ENCODE assay signal across 8 cellular contexts in the genomic region with DNA sequence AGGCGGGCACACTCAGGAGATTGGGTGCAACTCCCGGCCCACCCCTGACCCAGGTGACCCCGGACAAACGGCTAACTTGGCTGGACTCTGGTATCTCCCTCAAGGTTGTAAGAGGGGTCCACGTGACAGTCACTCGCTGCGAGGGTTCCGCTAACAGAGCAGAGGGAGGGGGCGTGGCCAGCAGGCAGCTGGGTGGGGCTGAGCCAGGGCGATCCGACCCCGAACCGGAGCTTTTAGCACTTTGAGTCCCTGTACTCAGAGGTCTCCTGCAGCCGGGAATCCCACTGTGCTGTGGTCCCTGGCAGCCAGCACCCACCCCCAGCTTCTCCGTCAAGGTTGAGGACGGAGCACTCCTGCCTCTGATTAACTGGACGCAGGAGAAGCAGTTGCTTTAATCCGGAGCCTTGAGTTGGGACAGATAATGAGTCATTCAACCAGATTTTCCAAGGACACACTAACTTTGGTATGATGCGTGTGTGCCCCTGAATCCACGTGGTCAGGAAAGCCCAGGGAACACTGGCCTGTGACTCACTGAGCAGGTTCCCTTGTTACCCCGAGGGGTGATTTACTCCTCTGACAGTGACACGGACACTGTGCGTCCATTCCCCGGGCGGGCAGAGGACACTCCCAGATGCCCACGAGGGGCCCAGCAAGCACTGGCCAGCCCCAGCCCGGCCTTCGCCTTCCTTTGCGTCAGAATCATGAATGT. TPM values are rescaled to one million over a fixed set of nuclear protein-coding genes. Genes with fewer than 3 reads are reported as not detected.
DNase-seq lines count a peak whose midpoint lies in the region; ATAC-seq and TF ChIP-seq lines count a peak whose summit lies in the region.

No MANE protein-coding gene starts in this region.

- H3K27me3 ChIP-seq in endodermal cell (ENCODE audit: control insufficient read depth, insufficient read depth, low read length, poor library complexity, severe bottlenecking), result no peaks in the 10 kb centered on the region

- no peaks in the 10 kb centered on the region; the same call in 1 of the 2 replicates for H3K9me3 ChIP-seq in ES-I3 (ENCODE audit: control insufficient read depth, insufficient read depth, low read length)
- H3K9me3 ChIP-seq in endodermal cell (ENCODE audit: control insufficient read depth, low read length), result peaks cover 18% of the 10 kb centered on the region

- H3K27ac ChIP-seq in endodermal cell (ENCODE audit: low read depth, low read length), result no peak overlapping the region

- no peaks in the 10 kb centered on the region for H3K36me3 ChIP-seq in ES-I3 (ENCODE audit: insufficient read depth, low read length)
- H3K36me3 ChIP-seq in endodermal cell (ENCODE audit: control insufficient read depth, insufficient read depth, low read length), result no peaks in the 10 kb centered on the region

- no peaks in the 10 kb centered on the region for H3K4me1 Mint-ChIP-seq in endodermal cell
- no peaks in the 10 kb centered on the region for H3K4me1 Mint-ChIP-seq in osteocyte (ENCODE audit: unreplicated experiment)

- H3K9me3 Mint-ChIP-seq in endodermal cell (peaks cover 21% of the 10 kb centered on the region), osteocyte (ENCODE audit: unreplicated experiment) (no peaks in the 10 kb centered on the region)

- ATAC-seq in omental fat pad (ENCODE audit: low FRiP score) (peak; percentile 51), HG02885 (IDR thresholded peaks at IDR 0.05; ENCODE audit: poor library complexity, unreplicated experiment) (no peak), HG03520 (IDR thresholded peaks at IDR 0.05; ENCODE audit: unreplicated experiment) (no peak)

- H3K4me3 Mint-ChIP-seq in endodermal cell, result no peak overlapping the region
- no peak overlapping the region for H3K4me3 Mint-ChIP-seq in osteocyte (ENCODE audit: unreplicated experiment)

- H3K4me1 ChIP-seq in ES-I3 (ENCODE audit: insufficient read depth, low read length), result no peaks in the 10 kb centered on the region
- no peaks in the 10 kb centered on the region for H3K4me1 ChIP-seq in endodermal cell (ENCODE audit: control insufficient read depth, insufficient read depth, low read length)

- H3K27ac Mint-ChIP-seq in endodermal cell (no peak overlapping the region), osteocyte (ENCODE audit: unreplicated experiment) (no peak overlapping the region)

- peak; percentile 52 for DNase-seq in NCI-H2107 treated with DMSO at 0.1 percent for 48 hours (lab: John Stamatoyannopoulos, UW; ENCODE audit: unreplicated experiment)
- peak; percentile 88 for DNase-seq in endodermal cell
- no peak for DNase-seq in omental fat pad (ENCODE audit: low spot score)
- DNase-seq in superior temporal gyrus (ENCODE audit: extremely low spot score), result no peak
- no peak for DNase-seq in osteocyte (ENCODE audit: extremely low spot score, unreplicated experiment)

- H3K27me3 Mint-ChIP-seq in endodermal cell (ENCODE audit: insufficient read depth) (peaks cover 12% of the 10 kb centered on the region), osteocyte (ENCODE audit: unreplicated experiment) (no peaks in the 10 kb centered on the region)

- H3K9ac ChIP-seq in ES-I3 (ENCODE audit: low read depth, low read length) (peak overlapping the region; percentile 41; the same call in 1 of the 2 replicates), endodermal cell (ENCODE audit: extremely low read depth, low read length, poor library complexity, severe bottlenecking) (no peak overlapping the region)

- no peak for TF ChIP-seq CTCF in endodermal cell (conservative IDR thresholded peaks at IDR 0.05)
- TF ChIP-seq CTCF in omental fat pad (IDR thresholded peaks at IDR 0.05), result no peak
- TF ChIP-seq CTCF in osteocyte (IDR thresholded peaks at IDR 0.05), result no peak

- 51 to 56% methylated on average over 20 to 29 of the region's 29 CpGs for WGBS in endodermal cell (ENCODE audit: insufficient coverage in 1 of 2, insufficient read length in 1 of 2), 2 experiments

- H3K36me3 Mint-ChIP-seq in endodermal cell (ENCODE audit: low read depth) (peaks cover 7% of the 10 kb centered on the region), osteocyte (ENCODE audit: unreplicated experiment) (no peaks in the 10 kb centered on the region)

- H3K4me3 ChIP-seq in endodermal cell (ENCODE audit: low read length), result no peak overlapping the region

RNA-seq across cellular contexts. Expression of gene TRPM2, which starts 16.8 kb away (rescaled TPM):
- 10 to 100 TPM in 1 of 2 donors, 1 to 10 TPM in 1; 1.6 to 12.5 TPM for total RNA-seq in endodermal cell
- 0.36 TPM for polyA plus RNA-seq in endodermal cell (2013, experiment 1 of 2)
- 0.33 TPM for polyA plus RNA-seq in endodermal cell (2013, experiment 2 of 2)
- total RNA-seq in omental fat pad, result 1 to 10 TPM; 3.9 to 9.3 (median 6.6) TPM
- total RNA-seq in osteocyte, result not detected in 2 replicates

RNA-seq across cellular contexts. Expression of gene CFAP410, which starts 31.0 kb away (rescaled TPM):
- total RNA-seq in endodermal cell, result 10 to 100 TPM; 33.1 to 35.7 TPM
- 18.8 TPM for polyA plus RNA-seq in endodermal cell (2013, experiment 1 of 2)
- polyA plus RNA-seq in endodermal cell (2013, experiment 2 of 2), result 17.7 TPM
- 10 to 100 TPM; 18.5 to 35.3 (median 23.6) TPM for total RNA-seq in omental fat pad
- total RNA-seq in osteocyte, result 23.0 and 23.4 TPM in 2 replicates

Comparison
In these comparisons a context has a peak if more than half of its experiments do, and no peak if none do; other contexts are left out.
1. DNase-seq: peak in NCI-H2107 treated with DMSO at 0.1 percent for 48 hours (single experiment) and endodermal cell (single experiment); none in omental fat pad (single experiment), superior temporal gyrus (single experiment) and osteocyte (single experiment).